ENCODE assay signal across 15 cellular contexts in genomic region chr2:232421189-232421785, GRCh38. TPM values are rescaled to one million over a fixed set of nuclear protein-coding genes. Genes with fewer than 3 reads are reported as not detected.
DNase-seq lines count a peak whose midpoint lies in the region; ATAC-seq and TF ChIP-seq lines count a peak whose summit lies in the region.
"Had no signal": no experiment of that assay in that cellular context is flagged by ENCODE, and none has a peak within 500 bp of the region (broad histone marks: within the 10 kb centered on the region; RNA-seq: fewer than 3 reads in every experiment).

No MANE protein-coding gene starts in this region.

- H3K36me3 ChIP-seq in ectodermal cell (ENCODE audit: control insufficient read depth, insufficient read depth, low read length) = no peaks in the 10 kb centered on the region
- no peaks in the 10 kb centered on the region for H3K36me3 ChIP-seq in upper lobe of right lung

- H3K9me3 Mint-ChIP-seq in mesothelial cell of epicardium (peaks cover 10% of the 10 kb centered on the region), type B pancreatic cell (peaks cover 4% of the 10 kb centered on the region)
- H3K9me3 Mint-ChIP-seq: natural killer cell had no signal

- peaks cover 13% of the 10 kb centered on the region for H3K4me1 Mint-ChIP-seq in mesothelial cell of epicardium
- peaks cover 4% of the 10 kb centered on the region for H3K4me1 Mint-ChIP-seq in type B pancreatic cell (ENCODE audit: unreplicated experiment)

- H3K27ac ChIP-seq in ectodermal cell (ENCODE audit: insufficient read depth, low read depth, low read length, poor library complexity, severe bottlenecking) = no peak overlapping the region
- no peak overlapping the region for H3K27ac ChIP-seq in upper lobe of right lung

- H3K4me3 ChIP-seq in ectodermal cell (ENCODE audit: insufficient read depth, low read depth, low read length) = peak overlapping the region; percentile 45
- H3K4me3 ChIP-seq in upper lobe of right lung = peak overlapping the region; percentile 35

- H3K27me3 ChIP-seq in ectodermal cell (ENCODE audit: control insufficient read depth, insufficient read depth, low read length, poor library complexity, severe bottlenecking) (peaks cover 83% of the 10 kb centered on the region), upper lobe of right lung (peaks cover 70% of the 10 kb centered on the region)

- H3K27me3 Mint-ChIP-seq in mesothelial cell of epicardium (ENCODE audit: low read depth) (peaks cover 90% of the 10 kb centered on the region), type B pancreatic cell (peaks cover 88% of the 10 kb centered on the region)

- peak; percentile 23 for DNase-seq in stimulated activated CD4-positive, alpha-beta T cell treated with anti-CD3 and anti-CD28 coated beads, Interleukin-15, amount 100 ng/mL, for 24 hours
- no peak for DNase-seq in stimulated activated CD4-positive, alpha-beta T cell treated with anti-CD3 and anti-CD28 coated beads, Interleukin-2, amount 100 ng/mL, for 24 hours
- DNase-seq in mesothelial cell of epicardium (ENCODE audit: low spot score in 2 of 2, unreplicated experiment in 2 of 2) (no peak), upper lobe of right lung (peak; percentile 66), type B pancreatic cell (ENCODE audit: extremely low spot score, unreplicated experiment) (no peak)
- DNase-seq in stimulated activated CD4-positive, alpha-beta T cell treated with anti-CD3 and anti-CD28 coated beads, Interleukin-4, amount 100 ng/mL, for 4 hours = no peak
- DNase-seq: activated CD4-positive, alpha-beta T cell treated with anti-CD3 and anti-CD28 coated beads for 1 hour; natural killer cell; SIG-M5 had no signal

- no peak for TF ChIP-seq CTCF in mesothelial cell of epicardium (IDR thresholded peaks at IDR 0.05; ENCODE audit: unreplicated experiment)
- no peak for TF ChIP-seq CTCF in upper lobe of right lung (IDR thresholded peaks at IDR 0.05)
- TF ChIP-seq CTCF in type B pancreatic cell (conservative IDR thresholded peaks at IDR 0.05) = no peak

- intact Hi-C loops in upper lobe of right lung (cut with DNase I) = no loop called here

- H3K4me3 Mint-ChIP-seq in mesothelial cell of epicardium = peak overlapping the region; percentile 31
- H3K4me3 Mint-ChIP-seq in type B pancreatic cell = no peak overlapping the region

- no peak overlapping the region for H3K27ac Mint-ChIP-seq in mesothelial cell of epicardium
- no peak overlapping the region for H3K27ac Mint-ChIP-seq in type B pancreatic cell
- H3K27ac Mint-ChIP-seq: activated naive CD4-positive, alpha-beta T cell treated with anti-CD3 and anti-CD28 coated beads for 36 hours; natural killer cell had no signal

- 23 to 24% methylated on average over 22 of the region's 22 CpGs for WGBS in ectodermal cell, 2 experiments

- peak; percentile 40 for ATAC-seq in upper lobe of right lung
- ATAC-seq in HG02678 (IDR thresholded peaks at IDR 0.05; ENCODE audit: unreplicated experiment) = no peak
- ATAC-seq: natural killer cell had no signal

- peaks cover 4% of the 10 kb centered on the region for H3K36me3 Mint-ChIP-seq in mesothelial cell of epicardium
- peaks cover 8% of the 10 kb centered on the region for H3K36me3 Mint-ChIP-seq in type B pancreatic cell
- H3K36me3 Mint-ChIP-seq: natural killer cell had no signal

- H3K4me1 ChIP-seq in ectodermal cell (ENCODE audit: control insufficient read depth, insufficient read depth, low read length) = peaks cover 7% of the 10 kb centered on the region
- H3K4me1 ChIP-seq in upper lobe of right lung = no peaks in the 10 kb centered on the region

- H3K9me3 ChIP-seq in ectodermal cell (ENCODE audit: control insufficient read depth, low read length) (no peaks in the 10 kb centered on the region), upper lobe of right lung (no peaks in the 10 kb centered on the region)

RNA-seq across cellular contexts. Expression of gene ALPG, which starts 14.6 kb away (rescaled TPM):
- not detected for polyA plus RNA-seq in ectodermal cell (2013, experiment 1 of 4)
- not detected for polyA plus RNA-seq in ectodermal cell (2013, experiment 2 of 4)
- not detected for polyA plus RNA-seq in ectodermal cell (2013, experiment 3 of 4)
- polyA plus RNA-seq in ectodermal cell (2013, experiment 4 of 4) = not detected
- total RNA-seq in mesothelial cell of epicardium = not detected in 3 replicates
- 0.49 TPM for total RNA-seq in upper lobe of right lung
- total RNA-seq in type B pancreatic cell (ENCODE audit: low replicate concordance) = 0.14 and 0.88 TPM in 2 replicates
- total RNA-seq: activated naive CD4-positive, alpha-beta T cell treated with anti-CD3 and anti-CD28 coated beads for 36 hours; dermis microvascular lymphatic vessel endothelial cell; glomerular endothelial cell; LHCN-M2; natural killer cell had no signal

RNA-seq across cellular contexts. Expression of gene ALPI, which starts 34.7 kb away (rescaled TPM):
- not detected for polyA plus RNA-seq in ectodermal cell (2013, experiment 1 of 4)
- polyA plus RNA-seq in ectodermal cell (2013, experiment 2 of 4) = not detected
- not detected for polyA plus RNA-seq in ectodermal cell (2013, experiment 3 of 4)
- not detected for polyA plus RNA-seq in ectodermal cell (2013, experiment 4 of 4)
- total RNA-seq in mesothelial cell of epicardium (not detected in 3 replicates), upper lobe of right lung (not detected), type B pancreatic cell (ENCODE audit: low replicate concordance) (1.5 and 6.5 TPM in 2 replicates)
- total RNA-seq: activated naive CD4-positive, alpha-beta T cell treated with anti-CD3 and anti-CD28 coated beads for 36 hours; dermis microvascular lymphatic vessel endothelial cell; glomerular endothelial cell; LHCN-M2; natural killer cell had no signal

RNA-seq across cellular contexts. Expression of gene ALPP, which starts 42.7 kb away (rescaled TPM):
- polyA plus RNA-seq in ectodermal cell (2013, experiment 1 of 4) = not detected
- polyA plus RNA-seq in ectodermal cell (2013, experiment 2 of 4) = not detected
- not detected for polyA plus RNA-seq in ectodermal cell (2013, experiment 3 of 4)
- polyA plus RNA-seq in ectodermal cell (2013, experiment 4 of 4) = not detected
- total RNA-seq in mesothelial cell of epicardium (not detected in 3 replicates), upper lobe of right lung (9.5 TPM), type B pancreatic cell (ENCODE audit: low replicate concordance) (0.27 and 1.5 TPM in 2 replicates)
- total RNA-seq: activated naive CD4-positive, alpha-beta T cell treated with anti-CD3 and anti-CD28 coated beads for 36 hours; dermis microvascular lymphatic vessel endothelial cell; glomerular endothelial cell; LHCN-M2 had no signal

Comparison
In these comparisons a context has a peak if more than half of its experiments do, and no peak if none do; other contexts are left out.
1. DNase-seq: peak in stimulated activated CD4-positive, alpha-beta T cell treated with anti-CD3 and anti-CD28 coated beads, Interleukin-15, amount 100 ng/mL, for 24 hours (single experiment) and upper lobe of right lung (single experiment); none in stimulated activated CD4-positive, alpha-beta T cell treated with anti-CD3 and anti-CD28 coated beads, Interleukin-2, amount 100 ng/mL, for 24 hours (0 of 2), mesothelial cell of epicardium (0 of 2), type B pancreatic cell (single experiment) and stimulated activated CD4-positive, alpha-beta T cell treated with anti-CD3 and anti-CD28 coated beads, Interleukin-4, amount 100 ng/mL, for 4 hours (0 of 2).